1 cellular context compared by ENCODE assay signal in the genomic region with DNA sequence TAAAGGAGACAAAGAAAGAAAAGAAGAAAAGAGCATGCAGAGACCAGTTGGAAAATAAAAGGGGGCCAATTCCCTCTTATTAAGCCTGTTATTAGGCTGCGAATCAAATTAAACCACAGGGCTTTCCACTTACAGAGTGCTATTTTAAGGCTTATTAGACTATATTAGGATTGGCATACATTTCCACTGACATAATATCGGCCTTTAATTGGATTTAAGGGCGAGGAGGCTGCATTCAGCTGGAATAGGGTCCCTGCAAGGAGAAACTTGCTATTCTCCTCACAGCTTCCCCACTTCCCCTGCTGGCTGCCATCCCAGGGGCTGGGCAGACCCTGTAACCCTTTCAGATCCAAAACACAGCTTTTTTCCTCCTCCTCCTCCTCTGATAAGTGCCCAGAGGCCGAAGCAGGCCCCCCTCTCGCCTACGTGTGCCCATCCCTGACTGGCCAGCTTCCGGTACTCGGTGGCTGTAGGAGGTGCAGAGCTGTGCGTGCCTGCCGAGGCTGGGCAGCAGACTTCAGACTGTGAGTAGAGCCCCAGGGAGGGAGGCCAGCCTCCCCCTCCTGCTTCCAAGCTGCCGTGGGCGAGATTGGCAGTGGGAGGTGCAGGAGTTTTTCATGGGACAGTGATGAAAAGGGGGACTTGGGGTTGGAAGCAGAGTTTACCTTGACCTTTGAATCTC.
TF ChIP-seq lines count a peak whose summit lies in the region.

No MANE protein-coding gene starts in this region.

TF ChIP-seq in H1, 55 proteins besides CTCF, POLR2A, EP300 and RAD21:
- TF ChIP-seq ASH2L (IDR thresholded peaks at IDR 0.05; ENCODE audit: low read length) (no peak), TAF1 (IDR thresholded peaks at IDR 0.05; ENCODE audit: low read depth, low read length) (no peak), SP4 (IDR thresholded peaks at IDR 0.05; ENCODE audit: low read length) (no peak), CBX5 (IDR thresholded peaks at IDR 0.05; ENCODE audit: low read depth, low read length) (no peak), JUN (IDR thresholded peaks at IDR 0.05; ENCODE audit: low read depth, low read length) (no peak), CREB1 (IDR thresholded peaks at IDR 0.05) (no peak), CBX8 (IDR thresholded peaks at IDR 0.05; ENCODE audit: borderline replicate concordance, low read depth, low read length) (no peak), PHF8 (conservative IDR thresholded peaks at IDR 0.05; ENCODE audit: low read depth, low read length) (no peak), CHD2 (IDR thresholded peaks at IDR 0.05; ENCODE audit: low read length) (no peak)
- TF ChIP-seq, protein P1, sequence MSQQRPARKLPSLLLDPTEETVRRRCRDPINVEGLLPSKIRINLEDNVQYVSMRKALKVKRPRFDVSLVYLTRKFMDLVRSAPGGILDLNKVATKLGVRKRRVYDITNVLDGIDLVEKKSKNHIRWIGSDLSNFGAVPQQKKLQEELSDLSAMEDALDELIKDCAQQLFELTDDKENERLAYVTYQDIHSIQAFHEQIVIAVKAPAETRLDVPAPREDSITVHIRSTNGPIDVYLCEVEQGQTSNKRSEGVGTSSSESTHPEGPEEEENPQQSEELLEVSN (IDR thresholded peaks at IDR 0.05) = no peak
- TF ChIP-seq, protein P2, sequence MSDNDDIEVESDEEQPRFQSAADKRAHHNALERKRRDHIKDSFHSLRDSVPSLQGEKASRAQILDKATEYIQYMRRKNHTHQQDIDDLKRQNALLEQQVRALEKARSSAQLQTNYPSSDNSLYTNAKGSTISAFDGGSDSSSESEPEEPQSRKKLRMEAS (IDR thresholded peaks at IDR 0.05) = no peak
